8 cellular contexts compared by ENCODE assay signal in genomic region chr11:27201454-27202302, GRCh38.
DNase-seq lines count a peak whose midpoint lies in the region; ATAC-seq and TF ChIP-seq lines count a peak whose summit lies in the region.

No MANE protein-coding gene starts in this region.

- H3F3A ChIP-seq in SK-N-SH (replicated peaks; ENCODE audit: insufficient read depth), result peaks cover 3% of the 10 kb centered on the region

- intact Hi-C loops in activated T-helper 2 cell treated with anti-CD3 and anti-CD28 coated beads, Interferon-gamma antibody, Interleukin-2, Interleukin-4, amounts not matched to agents 10 μg/mL and 5 μg/mL and 100 μg/mL, durations not matched to agents 14 hours and 24 hours and 36 hours (cut with micrococcal nuclease), result no loop called here

- peak; percentile 88 for DNase-seq in AG10803 (ENCODE audit: low read depth)
- peak; percentile 96 for DNase-seq in NCI-H1092 treated with DMSO at 0.1 percent for 48 hours (lab: John Stamatoyannopoulos, UW)
- DNase-seq in SK-N-SH, result peak; percentile 47
- DNase-seq in iPS-NIHi11 (ENCODE audit: low spot score), result peak; percentile 57
- no peak for DNase-seq in activated T-helper 2 cell treated with anti-CD3 and anti-CD28 coated beads, Interferon-gamma antibody, Interleukin-2, Interleukin-4, amounts not matched to agents 10 μg/mL and 5 μg/mL and 100 μg/mL, durations not matched to agents 14 hours and 24 hours and 36 hours (ENCODE audit: low spot score)
- DNase-seq in activated T-cell treated with anti-CD3 and anti-CD28 coated beads, Interleukin-2, amount 50 U/mL, for 48 hours, result no peak

- TF ChIP-seq EP300 in SK-N-SH (IDR thresholded peaks at IDR 0.05; ENCODE audit: borderline replicate concordance in 1 of 2, low read depth in 1 of 2, low read length in 1 of 2), result peak in 1 of 2 experiments; percentile 68; a peak in 1 of 4 replicates

- 0 out of 2 replicates have a peak overlapping the region, but pooled peaks have one; percentile 10 for H3K4me2 ChIP-seq in SK-N-SH

- no peak overlapping the region for H3K4me3 ChIP-seq in AG10803 (ENCODE audit: low read length)
- no peak overlapping the region for H3K4me3 ChIP-seq in SK-N-SH (ENCODE audit: low read depth in 2 of 2, low read length in 1 of 2)
- H3K4me3 ChIP-seq in thymus (ENCODE audit: low read length), result no peak overlapping the region

- TF ChIP-seq CTCF in AG10803 (conservative IDR thresholded peaks at IDR 0.05; ENCODE audit: low read length), result no peak
- no peak for TF ChIP-seq CTCF in SK-N-SH (IDR thresholded peaks at IDR 0.05)

- H3K27me3 Mint-ChIP-seq in activated T-helper 2 cell treated with anti-CD3 and anti-CD28 coated beads, Interferon-gamma antibody, Interleukin-2, Interleukin-4, amounts not matched to agents 10 μg/mL and 5 μg/mL and 100 μg/mL, durations not matched to agents 14 hours and 24 hours and 36 hours (ENCODE audit: low read depth), result no peaks in the 10 kb centered on the region

- H3K36me3 Mint-ChIP-seq in activated T-helper 2 cell treated with anti-CD3 and anti-CD28 coated beads, Interferon-gamma antibody, Interleukin-2, Interleukin-4, amounts not matched to agents 10 μg/mL and 5 μg/mL and 100 μg/mL, durations not matched to agents 14 hours and 24 hours and 36 hours (ENCODE audit: low read depth), result no peaks in the 10 kb centered on the region

- no peaks in the 10 kb centered on the region for H3K9me2 ChIP-seq in SK-N-SH

- no peak overlapping the region for H3K27ac Mint-ChIP-seq in activated T-helper 2 cell treated with anti-CD3 and anti-CD28 coated beads, Interferon-gamma antibody, Interleukin-2, Interleukin-4, amounts not matched to agents 10 μg/mL and 5 μg/mL and 100 μg/mL, durations not matched to agents 14 hours and 24 hours and 36 hours

- H3K36me3 ChIP-seq in SK-N-SH (replicated peaks in 1 of 2; ENCODE audit: control insufficient read depth in 1 of 2, insufficient read depth in 2 of 2, low read length in 1 of 2), result no peaks in the 10 kb centered on the region
- no peaks in the 10 kb centered on the region for H3K36me3 ChIP-seq in thymus (ENCODE audit: control insufficient read depth, insufficient read depth)

- H4K20me1 ChIP-seq in SK-N-SH (ENCODE audit: insufficient read depth), result no peaks in the 10 kb centered on the region

- H2AFZ ChIP-seq in SK-N-SH (ENCODE audit: low read depth), result peak overlapping the region; percentile 19; the same call in 1 of the 2 replicates

- no peaks in the 10 kb centered on the region for H3K4me1 Mint-ChIP-seq in activated T-helper 2 cell treated with anti-CD3 and anti-CD28 coated beads, Interferon-gamma antibody, Interleukin-2, Interleukin-4, amounts not matched to agents 10 μg/mL and 5 μg/mL and 100 μg/mL, durations not matched to agents 14 hours and 24 hours and 36 hours (ENCODE audit: low read depth)

- no peak for ATAC-seq in HG03457 (IDR thresholded peaks at IDR 0.05; ENCODE audit: unreplicated experiment)

- CTCF ChIA-PET in SK-N-SH (lab: Yijun Ruan, JAX), result interaction anchor here (0.8 to 5.9 kb wide), 5 partner anchors 10 to 284 kb away, joined by 3 to 28 read pairs (median 4); no protein-coding TSS in a partner anchor

- H3K27me3 ChIP-seq in SK-N-SH (ENCODE audit: insufficient read depth) (no peaks in the 10 kb centered on the region), thymus (ENCODE audit: control insufficient read depth, insufficient read depth) (no peaks in the 10 kb centered on the region)

- H3K9me3 ChIP-seq in SK-N-SH, result no peaks in the 10 kb centered on the region
- H3K9me3 ChIP-seq in thymus (ENCODE audit: control insufficient read depth), result no peaks in the 10 kb centered on the region

- peak overlapping the region; percentile 54 to 93; a peak in 3 of 4 replicates for H3K27ac ChIP-seq in SK-N-SH (ENCODE audit: low read depth in 2 of 2, low read length in 1 of 2)
- H3K27ac ChIP-seq in thymus (ENCODE audit: low read depth), result peak overlapping the region; percentile 31

- TF ChIP-seq RAD21 in SK-N-SH (IDR thresholded peaks at IDR 0.05; ENCODE audit: low read length), result no peak

- H3K4me3 Mint-ChIP-seq in activated T-helper 2 cell treated with anti-CD3 and anti-CD28 coated beads, Interferon-gamma antibody, Interleukin-2, Interleukin-4, amounts not matched to agents 10 μg/mL and 5 μg/mL and 100 μg/mL, durations not matched to agents 14 hours and 24 hours and 36 hours (ENCODE audit: low read depth), result no peak overlapping the region

- POLR2A ChIA-PET in SK-N-SH (lab: Yijun Ruan, JAX), result interaction anchor here (0.8 to 0.9 kb wide), 2 partner anchors 12 to 169 kb away, joined by 3 read pairs; no protein-coding TSS in a partner anchor

- 26% methylated on average over 10 of the region's 10 CpGs for WGBS in SK-N-SH (ENCODE audit: low lambda C conversion rate)
- 76% methylated on average over 10 of the region's 10 CpGs for WGBS in thymus

- no peaks in the 10 kb centered on the region for H3K9me3 Mint-ChIP-seq in activated T-helper 2 cell treated with anti-CD3 and anti-CD28 coated beads, Interferon-gamma antibody, Interleukin-2, Interleukin-4, amounts not matched to agents 10 μg/mL and 5 μg/mL and 100 μg/mL, durations not matched to agents 14 hours and 24 hours and 36 hours

- H3K79me2 ChIP-seq in SK-N-SH (ENCODE audit: insufficient read depth), result no peaks in the 10 kb centered on the region

- no peak overlapping the region; the same call in 1 of the 2 replicates for H3K9ac ChIP-seq in SK-N-SH

- H3K4me1 ChIP-seq in SK-N-SH (ENCODE audit: control insufficient read depth in 1 of 2, insufficient read depth in 2 of 2, low read depth in 1 of 2, low read length in 1 of 2) (peaks cover 32 to 48% of the 10 kb centered on the region in 2 experiments; a peak in 3 of 4 replicates), thymus (ENCODE audit: control insufficient read depth, insufficient read depth, low read length) (no peaks in the 10 kb centered on the region)

TF ChIP-seq in SK-N-SH, 30 proteins besides CTCF, POLR2A, EP300 and RAD21:
- peak; percentile 66; the same call in 1 of the 2 replicates for TF ChIP-seq FOXJ3 (CRISPR knock-in tag; IDR thresholded peaks at IDR 0.05)
- no peak for TF ChIP-seq USF1 (IDR thresholded peaks at IDR 0.05; ENCODE audit: borderline replicate concordance, low read depth)
- peak; percentile 60 for TF ChIP-seq NFIC (IDR thresholded peaks at IDR 0.05; ENCODE audit: borderline replicate concordance)
- no peak for TF ChIP-seq EZH2phosphoT487 (IDR thresholded peaks at IDR 0.05; ENCODE audit: borderline replicate concordance, low read depth)
- TF ChIP-seq RCOR1 (IDR thresholded peaks at IDR 0.05; ENCODE audit: low read length), result peak; percentile 7; the same call in 1 of the 2 replicates
- TF ChIP-seq MXI1 (IDR thresholded peaks at IDR 0.05; ENCODE audit: low read depth, low read length), result peak; percentile 22; the same call in 1 of the 2 replicates
- TF ChIP-seq ELF1 (IDR thresholded peaks at IDR 0.05), result no peak
- TF ChIP-seq, protein P1, sequence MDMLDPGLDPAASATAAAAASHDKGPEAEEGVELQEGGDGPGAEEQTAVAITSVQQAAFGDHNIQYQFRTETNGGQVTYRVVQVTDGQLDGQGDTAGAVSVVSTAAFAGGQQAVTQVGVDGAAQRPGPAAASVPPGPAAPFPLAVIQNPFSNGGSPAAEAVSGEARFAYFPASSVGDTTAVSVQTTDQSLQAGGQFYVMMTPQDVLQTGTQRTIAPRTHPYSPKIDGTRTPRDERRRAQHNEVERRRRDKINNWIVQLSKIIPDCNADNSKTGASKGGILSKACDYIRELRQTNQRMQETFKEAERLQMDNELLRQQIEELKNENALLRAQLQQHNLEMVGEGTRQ (IDR thresholded peaks at IDR 0.05; ENCODE audit: borderline replicate concordance, low read depth, low read length), result no peak
- peak; percentile 62; the same call in 1 of the 2 replicates for TF ChIP-seq GATA2 (CRISPR knock-in tag; IDR thresholded peaks at IDR 0.05)
- TF ChIP-seq SMC3 (IDR thresholded peaks at IDR 0.05; ENCODE audit: low read depth, low read length), result no peak
- peak; percentile 55 for TF ChIP-seq TCF12 (IDR thresholded peaks at IDR 0.05)
- TF ChIP-seq PBX3 (IDR thresholded peaks at IDR 0.05), result peak; percentile 56

Comparison
In these comparisons a context has a peak if more than half of its experiments do, and no peak if none do; other contexts are left out.
1. DNase-seq: peak in AG10803 (single experiment), NCI-H1092 treated with DMSO at 0.1 percent for 48 hours (single experiment), SK-N-SH (single experiment) and iPS-NIHi11 (single experiment); none in activated T-helper 2 cell treated with anti-CD3 and anti-CD28 coated beads, Interferon-gamma antibody, Interleukin-2, Interleukin-4, amounts not matched to agents 10 μg/mL and 5 μg/mL and 100 μg/mL, durations not matched to agents 14 hours and 24 hours and 36 hours (single experiment) and activated T-cell treated with anti-CD3 and anti-CD28 coated beads, Interleukin-2, amount 50 U/mL, for 48 hours (0 of 2).